Comparison of ENCODE assay signal across 33 cellular contexts in genomic region chr9:24059651-24060050, GRCh38.
"Had no signal": no experiment of that assay in that cellular context is flagged by ENCODE, and none has a peak within 500 bp of the region (broad histone marks: within the 10 kb centered on the region; RNA-seq: fewer than 3 reads in every experiment).

No MANE protein-coding gene starts in this region.

- H3K36me3 ChIP-seq: adrenal gland, brain microvascular endothelial cell, breast epithelium had no signal

- H3K9me3 ChIP-seq: adrenal gland, body of pancreas, breast epithelium had no signal

- H3K27ac ChIP-seq: adrenal gland, body of pancreas, brain microvascular endothelial cell, breast epithelium, VCaP had no signal

- DNase-seq: activated B cell treated with CpG ODN at 0.5 μM for 24 hours; activated CD4-positive, alpha-beta memory T cell treated with anti-CD3 and anti-CD28 coated beads for 36 hours; activated CD4-positive, alpha-beta T cell treated with anti-CD3 and anti-CD28 coated beads for 4 hours; activated CD4-positive, alpha-beta T cell treated with anti-CD3 and anti-CD28 coated beads, Interleukin-2, amount 10 ng/mL, durations not matched to agents 24 days and 14 days; activated CD4-positive, alpha-beta T cell treated with anti-CD3 and anti-CD28 coated beads, Interleukin-2, amount 50 U/mL, for 1 hour; activated CD4-positive, alpha-beta T cell treated with anti-CD3 and anti-CD28 coated beads, Interleukin-2, amount 50 U/mL, for 4 hours; activated CD4-positive, CD25-positive, alpha-beta regulatory T cell treated with anti-CD3 and anti-CD28 coated beads, Interleukin-2, amount 50 U/mL, for 72 hours; activated CD8-positive, alpha-beta memory T cell treated with anti-CD3 and anti-CD28 coated beads, Interleukin-2, amount 50 U/mL, for 4 hours; activated CD8-positive, alpha-beta T cell treated with anti-CD3 and anti-CD28 coated beads for 36 hours; activated effector memory CD4-positive, alpha-beta T cell treated with anti-CD3 and anti-CD28 coated beads, Interleukin-2, amount 50 U/mL, for 16 hours; activated gamma-delta T cell treated with Interleukin-2 at 50 U/mL for 16 hours; activated naive CD4-positive, alpha-beta T cell; activated naive CD4-positive, alpha-beta T cell treated with anti-CD3 and anti-CD28 coated beads for 36 hours; activated naive CD4-positive, alpha-beta T cell treated with anti-CD3 and anti-CD28 coated beads, Interleukin-2, amount 50 U/mL, for 16 hours; activated naive CD8-positive, alpha-beta T cell treated with anti-CD3 and anti-CD28 coated beads for 36 hours; activated T-cell treated with anti-CD3 and anti-CD28 coated beads for 4 hours; activated T-cell treated with anti-CD3 and anti-CD28 coated beads, Interleukin-2, amount 50 U/mL, for 1 hour; activated T-cell treated with anti-CD3 and anti-CD28 coated beads, Interleukin-2, amount 50 U/mL, for 4 hours; activated T-cell treated with anti-CD3 and anti-CD28 coated beads, Interleukin-2, amount 50 U/mL, for 72 hours; adrenal gland; amniotic stem cell; aorta; body of pancreas; brain microvascular endothelial cell; central memory CD4-positive, alpha-beta T cell; cerebellar nuclear complex; T-helper 1 cell; T-helper 2 cell; T-helper 9 cell had no signal

- H3K4me3 ChIP-seq: adrenal gland, body of pancreas, breast epithelium had no signal

- H3K27me3 ChIP-seq: adrenal gland, body of pancreas, brain microvascular endothelial cell, breast epithelium had no signal

- ATAC-seq: activated CD8-positive, alpha-beta T cell treated with anti-CD3 and anti-CD28 coated beads for 36 hours; activated naive CD4-positive, alpha-beta T cell treated with anti-CD3 and anti-CD28 coated beads, Interleukin-2, amount 50 U/mL, for 72 hours; activated T-cell treated with anti-CD3 and anti-CD28 coated beads, Interleukin-2, amount 50 U/mL, for 4 hours; activated T-cell treated with anti-CD3 and anti-CD28 coated beads, Interleukin-2, amount 50 U/mL, for 72 hours; activated T-helper 17 cell treated with anti-CD3 and anti-CD28 coated beads, Interleukin-2, amount 50 U/mL, for 72 hours; body of pancreas had no signal

- H3K4me1 ChIP-seq: adrenal gland, body of pancreas, breast epithelium had no signal
